In the genomic region with DNA sequence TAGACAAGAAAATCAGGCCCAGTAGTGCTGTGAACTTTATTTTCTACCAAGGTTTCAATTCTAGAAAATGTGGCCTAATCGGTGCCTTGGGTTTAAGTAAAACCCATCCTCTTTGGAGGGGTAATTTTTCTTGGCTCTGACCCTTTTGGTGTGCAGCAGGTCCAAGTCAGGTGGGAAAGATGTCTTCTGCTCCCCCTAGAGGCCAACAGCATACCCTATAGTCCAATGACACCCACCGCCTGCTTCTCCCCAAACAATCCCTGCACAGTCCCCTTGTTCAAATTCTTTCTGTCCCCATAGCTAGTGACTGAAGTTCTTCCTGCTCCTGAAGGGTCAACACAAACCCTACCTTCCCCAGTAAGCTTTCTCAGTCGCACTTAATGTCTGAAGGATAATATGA, we compare ENCODE assay signal across 11 cellular contexts.
DNase-seq lines count a peak whose midpoint lies in the region; ATAC-seq and TF ChIP-seq lines count a peak whose summit lies in the region.
"Had no signal": no experiment of that assay in that cellular context is flagged by ENCODE, and none has a peak within 500 bp of the region (broad histone marks: within the 10 kb centered on the region; RNA-seq: fewer than 3 reads in every experiment).

No MANE protein-coding gene starts in this region.

- H2BK15ac ChIP-seq in H9 (ENCODE audit: low read depth, low read length) = no peak overlapping the region

- H2AK5ac ChIP-seq in H9 (ENCODE audit: insufficient read length, low read length) = no peak overlapping the region

- H4K91ac ChIP-seq in H9 (ENCODE audit: insufficient read length, low read depth, low read length) = no peak overlapping the region

- H3K23ac ChIP-seq in H9 (ENCODE audit: insufficient read length, low read depth, low read length) = no peak overlapping the region

- no CpG with 5 or more reads among the region's 3 CpGs for WGBS in H9 (ENCODE audit: extremely low coverage, insufficient read length, low lambda C conversion rate)

- intact Hi-C loops in Panc1 (cut with micrococcal nuclease; ENCODE audit: unreplicated experiment) = no loop called here
- intact Hi-C loops in natural killer cell (cut with micrococcal nuclease) = no loop called here

- H2BK12ac ChIP-seq in H9 (ENCODE audit: insufficient read length, low read depth, low read length) = no peak overlapping the region

- no peaks in the 10 kb centered on the region for H3K23me2 ChIP-seq in H9 (ENCODE audit: insufficient read length, low read depth, low read length, poor library complexity, severe bottlenecking)

- H2AFZ ChIP-seq in H9 (ENCODE audit: low read length) = no peak overlapping the region

- no peak overlapping the region for H3K14ac ChIP-seq in H9 (ENCODE audit: insufficient read depth, low read length)

- H3K9me3 ChIP-seq in H9 (ENCODE audit: control insufficient read depth, low read depth, low read length) (peaks cover 13% of the 10 kb centered on the region), Panc1 (ENCODE audit: control insufficient read depth, insufficient read depth, low read depth, low read length) (0 out of 2 replicates have a peak, but pooled peaks cover 4% of the 10 kb centered on the region)

- H3K4me2 ChIP-seq in H9 (ENCODE audit: insufficient read depth, insufficient read length, low read length) = no peak overlapping the region

- H2BK20ac ChIP-seq in H9 (ENCODE audit: low read depth, low read length, poor library complexity, severe bottlenecking) = no peak overlapping the region

- H3K4me3 ChIP-seq in GM06990 (replicated peaks; ENCODE audit: low read depth, low read length) = no peak overlapping the region
- H3K4me3 ChIP-seq in Panc1 (ENCODE audit: low read depth in 2 of 2, low read length in 2 of 2) = no peak overlapping the region

- TF ChIP-seq CTCF in GM06990 (IDR thresholded peaks at IDR 0.05; ENCODE audit: insufficient read depth, low read length, poor library complexity, severe bottlenecking) (peak; percentile 83), H9 (conservative IDR thresholded peaks at IDR 0.05) (peak; percentile 67), Panc1 (IDR thresholded peaks at IDR 0.05) (peak; percentile 45), natural killer cell (IDR thresholded peaks at IDR 0.05) (no peak)

- peaks cover 9 to 25% (median 12%) of the 10 kb centered on the region in 3 experiments for H3K36me3 Mint-ChIP-seq in H9 (ENCODE audit: insufficient read depth in 1 of 3, low read depth in 3 of 3)
- H3K36me3 Mint-ChIP-seq in natural killer cell = no peaks in the 10 kb centered on the region
- H3K36me3 Mint-ChIP-seq: stimulated activated naive B cell treated with anti-CD40 and anti-IgM and Interleukin-4, amounts not matched to agents 10 μg/mL and 1 μg/mL and 100 μg/mL, for 72 hours had no signal

- POLR2A ChIA-PET in Panc1 (lab: Charles Lee) = no interaction called here

- no peak for ATAC-seq in Panc1
- ATAC-seq in natural killer cell = no peak

- DNase-seq in GM06990 (ENCODE audit: extremely low read depth, insufficient read length) = no peak
- DNase-seq in H9 = no peak
- peak; percentile 4 for DNase-seq in Panc1 (ENCODE audit: low read depth, low spot score)
- peak; percentile 59 for DNase-seq in iPS-NIHi7 (ENCODE audit: extremely low spot score)
- DNase-seq in activated CD4-positive, CD25-positive, alpha-beta regulatory T cell (lab: John Stamatoyannopoulos, UW) = no peak
- DNase-seq in NCI-H1048 (lab: John Stamatoyannopoulos, UW) = no peak
- no peak for DNase-seq in natural killer cell
- DNase-seq in NCI-H524 treated with DMSO at 0.1 percent for 48 hours (lab: John Stamatoyannopoulos, UW) = no peak
- DNase-seq: aorta; NCI-H2081; stimulated activated naive B cell treated with anti-CD40 and anti-IgM and Interleukin-4, amounts not matched to agents 10 μg/mL and 1 μg/mL and 100 μg/mL, for 72 hours had no signal

- H3K27ac Mint-ChIP-seq in H9 (peak overlapping the region in 1 of 3 experiments; percentile 74; a peak in 1 of 7 replicates), natural killer cell (no peak overlapping the region)
- H3K27ac Mint-ChIP-seq: stimulated activated naive B cell treated with anti-CD40 and anti-IgM and Interleukin-4, amounts not matched to agents 10 μg/mL and 1 μg/mL and 100 μg/mL, for 72 hours had no signal

- H3K4ac ChIP-seq in H9 (ENCODE audit: low read depth, low read length) = no peak overlapping the region

- H3K9ac ChIP-seq in H9 (ENCODE audit: extremely low read depth, insufficient read length, low read length) = no peak overlapping the region

- H3K4me3 Mint-ChIP-seq in H9 = no peak overlapping the region
- H3K4me3 Mint-ChIP-seq in natural killer cell = no peak overlapping the region
- H3K4me3 Mint-ChIP-seq: stimulated activated naive B cell treated with anti-CD40 and anti-IgM and Interleukin-4, amounts not matched to agents 10 μg/mL and 1 μg/mL and 100 μg/mL, for 72 hours had no signal

- H3K56ac ChIP-seq in H9 (ENCODE audit: insufficient read length, low read depth, low read length) = no peak overlapping the region

- no peaks in the 10 kb centered on the region for H3K79me2 ChIP-seq in H9 (ENCODE audit: insufficient read depth, low read length)

- H3K4me1 Mint-ChIP-seq in H9 (no peaks in the 10 kb centered on the region), natural killer cell (no peaks in the 10 kb centered on the region)
- H3K4me1 Mint-ChIP-seq: stimulated activated naive B cell treated with anti-CD40 and anti-IgM and Interleukin-4, amounts not matched to agents 10 μg/mL and 1 μg/mL and 100 μg/mL, for 72 hours had no signal

- no peak overlapping the region for H2BK120ac ChIP-seq in H9 (ENCODE audit: low read depth, low read length, poor library complexity, severe bottlenecking)

- BruUV-seq in Panc1 (replicated peaks; lab: Mats Ljungman, UMichigan) = no TSS peak

- H3K27ac ChIP-seq in H9 (ENCODE audit: insufficient read length, low read depth, low read length) (no peak overlapping the region), Panc1 (ENCODE audit: low read length) (no peak overlapping the region)

- in situ Hi-C loops in Panc1 (cut with HindIII; ENCODE audit: low pct_unique_long_range_greater_than_20kb, low sequenced_read_pairs) = no loop called here

- H3K27me3 Mint-ChIP-seq in H9 (ENCODE audit: low read depth) = peaks cover 4% of the 10 kb centered on the region
- no peaks in the 10 kb centered on the region for H3K27me3 Mint-ChIP-seq in natural killer cell (ENCODE audit: low read depth in 2 of 2)
- H3K27me3 Mint-ChIP-seq: stimulated activated naive B cell treated with anti-CD40 and anti-IgM and Interleukin-4, amounts not matched to agents 10 μg/mL and 1 μg/mL and 100 μg/mL, for 72 hours had no signal

- no peak overlapping the region for H2BK5ac ChIP-seq in H9 (ENCODE audit: insufficient read length, low read length)

- H3T11ph ChIP-seq in H9 (ENCODE audit: low read length) = no peak overlapping the region

- H3K79me1 ChIP-seq in H9 (ENCODE audit: insufficient read depth, low read depth, low read length, poor library complexity, severe bottlenecking) = no peaks in the 10 kb centered on the region

- CTCF ChIA-PET in Panc1 (lab: Charles Lee) = no interaction called here

- H3K36me3 ChIP-seq in GM06990 (ENCODE audit: control insufficient read depth, insufficient read depth, low read length) = no peaks in the 10 kb centered on the region
- no peaks in the 10 kb centered on the region for H3K36me3 ChIP-seq in Panc1 (ENCODE audit: control insufficient read depth, insufficient read depth, low read length)

- H4K8ac ChIP-seq in H9 (replicated peaks; ENCODE audit: insufficient read length, low read depth, low read length) = no peak overlapping the region

- H3K18ac ChIP-seq in H9 (ENCODE audit: insufficient read length, low read depth, low read length) = no peak overlapping the region

- H3K9me3 Mint-ChIP-seq in H9 (peaks cover 27 to 31% of the 10 kb centered on the region in 2 experiments), natural killer cell (peaks cover 0 to 2% of the 10 kb centered on the region in 2 donors)

- no peak overlapping the region for H4K5ac ChIP-seq in H9 (ENCODE audit: insufficient read length, low read depth, low read length)

- no peaks in the 10 kb centered on the region for H4K20me1 ChIP-seq in H9 (ENCODE audit: control insufficient read depth, insufficient read depth, insufficient read length)

- H3K4me1 ChIP-seq in H9 (ENCODE audit: insufficient read depth, low read length) (no peaks in the 10 kb centered on the region), Panc1 (ENCODE audit: control insufficient read depth, insufficient read depth, low read length) (no peaks in the 10 kb centered on the region)

- H3K27me3 ChIP-seq in GM06990 (replicated peaks; ENCODE audit: control insufficient read depth, insufficient read depth, low read length) = no peaks in the 10 kb centered on the region
- no peaks in the 10 kb centered on the region for H3K27me3 ChIP-seq in H9 (ENCODE audit: insufficient read depth, low read length)
- H3K27me3 ChIP-seq in Panc1 (ENCODE audit: control insufficient read depth, insufficient read depth, low read length) = no peaks in the 10 kb centered on the region

Comparison
In these comparisons a context has a peak if more than half of its experiments do, and no peak if none do; other contexts are left out.
1. DNase-seq: peak in Panc1 (single experiment) and iPS-NIHi7 (single experiment); none in GM06990 (single experiment), H9 (single experiment), activated CD4-positive, CD25-positive, alpha-beta regulatory T cell (0 of 4), NCI-H1048 (single experiment), natural killer cell (single experiment) and NCI-H524 treated with DMSO at 0.1 percent for 48 hours (single experiment).